ENCODE assay signal across 17 cellular contexts in the genomic region with DNA sequence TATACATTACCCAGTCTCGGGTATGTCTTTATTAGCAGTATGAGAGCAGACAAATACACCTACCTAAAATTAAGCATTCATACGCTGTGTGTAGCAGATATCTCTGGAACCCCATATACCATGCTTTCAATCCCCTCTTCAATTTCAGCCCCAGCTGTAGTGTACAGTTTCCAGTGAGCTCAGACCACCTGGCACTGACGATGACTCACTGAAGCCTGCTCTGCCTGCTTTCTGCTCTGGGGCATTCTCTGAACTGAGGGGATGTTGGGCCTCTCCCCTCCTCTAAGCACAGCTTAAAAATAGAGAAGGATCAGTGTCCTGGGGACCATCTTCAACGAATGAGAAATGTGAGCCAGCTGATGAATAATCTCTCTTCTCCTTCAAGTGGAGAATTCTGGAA. TPM values are rescaled to one million over a fixed set of nuclear protein-coding genes. Genes with fewer than 3 reads are reported as not detected.
A peak's percentile ranks its signal among the peaks of the same experiment; 100 is the strongest.
DNase-seq lines count a peak whose midpoint lies in the region; ATAC-seq, FAIRE-seq and TF ChIP-seq lines count a peak whose summit lies in the region.
"Had no signal": no experiment of that assay in that cellular context is flagged by ENCODE, and none has a peak within 500 bp of the region (broad histone marks: within the 10 kb centered on the region; RNA-seq: fewer than 3 reads in every experiment).

No MANE protein-coding gene starts in this region.

- H3K4me1 ChIP-seq in MM.1S (ENCODE audit: low read length), result peaks cover 5% of the 10 kb centered on the region
- peaks cover 4% of the 10 kb centered on the region for H3K4me1 ChIP-seq in astrocyte (ENCODE audit: insufficient read depth, low read length)
- H3K4me1 ChIP-seq: colonic mucosa, upper lobe of left lung had no signal

- H3K79me2 ChIP-seq in MM.1S (ENCODE audit: low read length) (no peaks in the 10 kb centered on the region), astrocyte (ENCODE audit: insufficient read depth, low read length) (no peaks in the 10 kb centered on the region)

- no peaks in the 10 kb centered on the region for H3K36me3 ChIP-seq in MM.1S (replicated peaks; ENCODE audit: insufficient read depth, low read length)
- H3K36me3 ChIP-seq in astrocyte (ENCODE audit: insufficient read depth, low read length), result no peaks in the 10 kb centered on the region
- H3K36me3 ChIP-seq: colonic mucosa, upper lobe of left lung had no signal

- H3K9me3 ChIP-seq in MM.1S (replicated peaks; ENCODE audit: insufficient read depth, low read length) (no peaks in the 10 kb centered on the region), astrocyte (ENCODE audit: insufficient read depth, low read depth, low read length) (no peaks in the 10 kb centered on the region)
- H3K9me3 ChIP-seq: colonic mucosa, upper lobe of left lung had no signal

- no peak overlapping the region for H3K4me3 Mint-ChIP-seq in astrocyte (ENCODE audit: unreplicated experiment)
- no peak overlapping the region for H3K4me3 Mint-ChIP-seq in osteocyte (ENCODE audit: unreplicated experiment)
- H3K4me3 Mint-ChIP-seq: natural killer cell treated with Interleukin-12 subunit alpha and Interleukin-12 subunit beta and Interleukin-15 and Interleukin-18, amount 100 ng/mL, for 72 hours had no signal

- H2AFZ ChIP-seq in MM.1S (ENCODE audit: low read length), result no peak overlapping the region
- H2AFZ ChIP-seq in astrocyte (ENCODE audit: low read depth, low read length), result peak overlapping the region; percentile 5

- no peak overlapping the region for H3K4me3 ChIP-seq in MM.1S (ENCODE audit: low read length)
- H3K4me3 ChIP-seq in astrocyte (ENCODE audit: insufficient read depth, low read depth, low read length), result no peak overlapping the region
- H3K4me3 ChIP-seq: colonic mucosa, K562, skin epidermis had no signal

- no peak for FAIRE-seq in astrocyte (lab: Jason Lieb, UNC)
- FAIRE-seq: K562, kidney had no signal

- no peaks in the 10 kb centered on the region for H3F3A ChIP-seq in MM.1S (ENCODE audit: insufficient read depth, low read length)

- DNase-seq in SIG-M5 treated with dmso at 0.1 percent for 504 hours (lab: John Stamatoyannopoulos, UW; ENCODE audit: unreplicated experiment) (peak; percentile 39), SIG-M5 (lab: John Stamatoyannopoulos, UW) (no peak), MM.1S (no peak), astrocyte (ENCODE audit: low read depth) (no peak), osteocyte (ENCODE audit: extremely low spot score, unreplicated experiment) (peak; percentile 13), COLO829 (ENCODE audit: low spot score) (no peak)
- DNase-seq: activated naive CD8-positive, alpha-beta T cell treated with anti-CD3 and anti-CD28 coated beads, Interleukin-2, amount 10 ng/mL, durations not matched to agents 7 days and 5 days; colonic mucosa; kidney; NCI-H2081 had no signal

- H3K27me3 Mint-ChIP-seq in astrocyte (ENCODE audit: low read depth, unreplicated experiment) (no peaks in the 10 kb centered on the region), osteocyte (ENCODE audit: unreplicated experiment) (no peaks in the 10 kb centered on the region)

- peaks cover 13% of the 10 kb centered on the region for H3K4me1 Mint-ChIP-seq in astrocyte (ENCODE audit: low read depth, unreplicated experiment)
- H3K4me1 Mint-ChIP-seq in osteocyte (ENCODE audit: unreplicated experiment), result peaks cover 9% of the 10 kb centered on the region

- ATAC-seq in HG03460 (IDR thresholded peaks at IDR 0.05; ENCODE audit: unreplicated experiment) (no peak), HG03108 (IDR thresholded peaks at IDR 0.05; ENCODE audit: unreplicated experiment) (no peak)
- ATAC-seq: K562 had no signal

- H3K9me3 Mint-ChIP-seq in astrocyte (ENCODE audit: unreplicated experiment) (peaks cover 2% of the 10 kb centered on the region), osteocyte (ENCODE audit: unreplicated experiment) (peaks cover 3% of the 10 kb centered on the region)
- H3K9me3 Mint-ChIP-seq: activated naive CD8-positive, alpha-beta T cell treated with anti-CD3 and anti-CD28 coated beads, Interleukin-2, amount 10 ng/mL, durations not matched to agents 7 days and 5 days had no signal

- H3K4me2 ChIP-seq in MM.1S (ENCODE audit: low read depth, low read length) (peak overlapping the region; percentile 27; the same call in 1 of the 2 replicates), astrocyte (ENCODE audit: low read length) (peak overlapping the region; percentile 18)

- peak overlapping the region; percentile 83 for H3K27ac Mint-ChIP-seq in astrocyte (ENCODE audit: unreplicated experiment)
- no peak overlapping the region for H3K27ac Mint-ChIP-seq in osteocyte (ENCODE audit: unreplicated experiment)
- H3K27ac Mint-ChIP-seq: natural killer cell treated with Interleukin-12 subunit alpha and Interleukin-12 subunit beta and Interleukin-15 and Interleukin-18, amount 100 ng/mL, for 72 hours had no signal

- no peaks in the 10 kb centered on the region for H3K9me2 ChIP-seq in MM.1S (replicated peaks; ENCODE audit: insufficient read depth, low read length)

- H3K27me3 ChIP-seq in MM.1S (replicated peaks; ENCODE audit: insufficient read depth, low read length) (no peaks in the 10 kb centered on the region), astrocyte (ENCODE audit: insufficient read depth, low read length) (no peaks in the 10 kb centered on the region)
- H3K27me3 ChIP-seq: colonic mucosa, upper lobe of left lung had no signal

- H3K36me3 Mint-ChIP-seq in astrocyte (ENCODE audit: low read depth, unreplicated experiment) (no peaks in the 10 kb centered on the region), osteocyte (ENCODE audit: unreplicated experiment) (peaks cover 1% of the 10 kb centered on the region)
- H3K36me3 Mint-ChIP-seq: activated naive CD8-positive, alpha-beta T cell treated with anti-CD3 and anti-CD28 coated beads, Interleukin-2, amount 10 ng/mL, durations not matched to agents 7 days and 5 days; natural killer cell treated with Interleukin-12 subunit alpha and Interleukin-12 subunit beta and Interleukin-15 and Interleukin-18, amount 100 ng/mL, for 72 hours had no signal

- no peak overlapping the region for H3K9ac ChIP-seq in MM.1S (ENCODE audit: low read length)
- no peak overlapping the region for H3K9ac ChIP-seq in astrocyte (ENCODE audit: low read length)

- H3K27ac ChIP-seq in MM.1S (ENCODE audit: low read length) (peak overlapping the region; percentile 39; the same call in 1 of the 2 replicates), astrocyte (ENCODE audit: low read depth, low read length) (peak overlapping the region; percentile 22)
- H3K27ac ChIP-seq: colonic mucosa had no signal

- H4K20me1 ChIP-seq in MM.1S (ENCODE audit: insufficient read depth, low read length), result no peaks in the 10 kb centered on the region
- no peaks in the 10 kb centered on the region for H4K20me1 ChIP-seq in astrocyte (ENCODE audit: insufficient read depth, low read length)

- TF ChIP-seq CTCF in MM.1S (IDR thresholded peaks at IDR 0.05; ENCODE audit: low read length) (no peak), astrocyte (IDR thresholded peaks at IDR 0.05; ENCODE audit: insufficient read depth, low read depth, low read length) (no peak), osteocyte (IDR thresholded peaks at IDR 0.05) (no peak)

RNA-seq across cellular contexts. Expression of a gene that starts 8.7 kb away (rescaled TPM):
- total RNA-seq in astrocyte (not detected in 2 replicates), osteocyte (not detected in 2 replicates)
- total RNA-seq: A172; activated naive CD8-positive, alpha-beta T cell treated with anti-CD3 and anti-CD28 coated beads, Interleukin-2, amount 10 ng/mL, durations not matched to agents 7 days and 5 days; natural killer cell treated with Interleukin-12 subunit alpha and Interleukin-12 subunit beta and Interleukin-15 and Interleukin-18, amount 100 ng/mL, for 72 hours had no signal

RNA-seq across cellular contexts. Expression of a gene that starts 59.3 kb away (rescaled TPM):
- total RNA-seq in astrocyte (not detected in 2 replicates), osteocyte (not detected in 2 replicates)
- total RNA-seq: A172; activated naive CD8-positive, alpha-beta T cell treated with anti-CD3 and anti-CD28 coated beads, Interleukin-2, amount 10 ng/mL, durations not matched to agents 7 days and 5 days; colonic mucosa; K562; kidney; natural killer cell treated with Interleukin-12 subunit alpha and Interleukin-12 subunit beta and Interleukin-15 and Interleukin-18, amount 100 ng/mL, for 72 hours; upper lobe of left lung had no signal

Comparison
In these comparisons a context has a peak if more than half of its experiments do, and no peak if none do; other contexts are left out.
1. DNase-seq: peak in SIG-M5 treated with dmso at 0.1 percent for 504 hours (single experiment) and osteocyte (single experiment); none in SIG-M5 (single experiment), MM.1S (single experiment), astrocyte (single experiment) and COLO829 (single experiment).